In genomic region chr5:173020643-173021042, GRCh38 we compare ENCODE assay signal across 17 cellular contexts. TPM values are rescaled to one million over a fixed set of nuclear protein-coding genes. Genes with fewer than 3 reads are reported as not detected.
DNase-seq lines count a peak whose midpoint lies in the region; ATAC-seq and TF ChIP-seq lines count a peak whose summit lies in the region.
"Had no signal": no experiment of that assay in that cellular context is flagged by ENCODE, and none has a peak within 500 bp of the region (broad histone marks: within the 10 kb centered on the region; RNA-seq: fewer than 3 reads in every experiment).

No MANE protein-coding gene starts in this region.

- no peaks in the 10 kb centered on the region for H3K27me3 ChIP-seq in esophagus muscularis mucosa
- H3K27me3 ChIP-seq in layer of hippocampus (ENCODE audit: control insufficient read depth, insufficient read depth, low read length) = no peaks in the 10 kb centered on the region
- H3K27me3 ChIP-seq in skeletal muscle tissue (ENCODE audit: control insufficient read depth in 3 of 3, insufficient read depth in 3 of 3, low read length in 3 of 3) = no peaks in the 10 kb centered on the region
- H3K27me3 ChIP-seq: BLaER1, vagina had no signal

- ATAC-seq in activated CD8-positive, alpha-beta T cell treated with anti-CD3 and anti-CD28 coated beads, Interleukin-2, amount 10 ng/mL, durations not matched to agents 7 days and 5 days = no peak

- H3K9me3 ChIP-seq in esophagus muscularis mucosa = no peaks in the 10 kb centered on the region
- H3K9me3 ChIP-seq in skeletal muscle tissue (ENCODE audit: control insufficient read depth in 3 of 3, low read length in 3 of 3) = no peaks in the 10 kb centered on the region
- H3K9me3 ChIP-seq: BLaER1, prostate gland, vagina had no signal

- DNase-seq in amygdala (lab: John Stamatoyannopoulos, UW) = peak in 32 of 56 donors; percentile 5 to 75 (median 34)
- DNase-seq in esophagus muscularis mucosa (ENCODE audit: extremely low spot score) = peak; percentile 75
- DNase-seq in cerebellar nuclear complex (lab: John Stamatoyannopoulos, UW) = no peak
- no peak for DNase-seq in stimulated activated CD4-positive, alpha-beta T cell treated with anti-CD3 and anti-CD28 coated beads, Interleukin-4, amount 100 ng/mL, for 4 hours
- DNase-seq in OCI-M2 (lab: John Stamatoyannopoulos, UW; ENCODE audit: unreplicated experiment) = no peak
- no peak for DNase-seq in activated CD8-positive, alpha-beta T cell treated with anti-CD3 and anti-CD28 coated beads, Interleukin-2, amount 10 ng/mL, durations not matched to agents 7 days and 5 days
- DNase-seq: activated CD4-positive, alpha-beta memory T cell treated with anti-CD3 and anti-CD28 coated beads for 36 hours; activated naive CD4-positive, alpha-beta T cell; DMS79; NCI-H1930; T1000 had no signal

- peaks cover 12% of the 10 kb centered on the region for H3K4me1 Mint-ChIP-seq in activated CD8-positive, alpha-beta T cell treated with anti-CD3 and anti-CD28 coated beads, Interleukin-2, amount 10 ng/mL, durations not matched to agents 7 days and 5 days (ENCODE audit: low read depth)

- no peaks in the 10 kb centered on the region for H3K9me3 Mint-ChIP-seq in activated CD8-positive, alpha-beta T cell treated with anti-CD3 and anti-CD28 coated beads, Interleukin-2, amount 10 ng/mL, durations not matched to agents 7 days and 5 days (ENCODE audit: insufficient read depth)

- no peak overlapping the region for H3K4me3 Mint-ChIP-seq in activated CD8-positive, alpha-beta T cell treated with anti-CD3 and anti-CD28 coated beads, Interleukin-2, amount 10 ng/mL, durations not matched to agents 7 days and 5 days
- H3K4me3 Mint-ChIP-seq: activated CD4-positive, alpha-beta memory T cell treated with anti-CD3 and anti-CD28 coated beads for 36 hours; mesothelial cell of epicardium had no signal

- no peak for TF ChIP-seq POLR2A in esophagus muscularis mucosa (IDR thresholded peaks at IDR 0.05; ENCODE audit: low read depth)

- H3K27ac ChIP-seq in esophagus muscularis mucosa (replicated peaks in 1 of 4) = peak overlapping the region; percentile 42 to 66 (median 46)
- H3K27ac ChIP-seq in layer of hippocampus (ENCODE audit: low read depth, low read length) = peak overlapping the region; percentile 36
- H3K27ac ChIP-seq in skeletal muscle tissue (ENCODE audit: low read depth, low read length) = no peak overlapping the region
- H3K27ac ChIP-seq: BLaER1, vagina had no signal

- H3K4me3 ChIP-seq in esophagus muscularis mucosa (no peak overlapping the region), skeletal muscle tissue (ENCODE audit: low read length in 3 of 3) (no peak overlapping the region)
- H3K4me3 ChIP-seq: BLaER1, prostate gland, vagina had no signal

- intact Hi-C loops in esophagus muscularis mucosa (cut with DNase I) = no loop called here

- no peaks in the 10 kb centered on the region for H3K27me3 Mint-ChIP-seq in activated CD8-positive, alpha-beta T cell treated with anti-CD3 and anti-CD28 coated beads, Interleukin-2, amount 10 ng/mL, durations not matched to agents 7 days and 5 days (ENCODE audit: low read depth)
- H3K27me3 Mint-ChIP-seq: activated CD4-positive, alpha-beta memory T cell treated with anti-CD3 and anti-CD28 coated beads for 36 hours had no signal

- CTCF ChIA-PET in activated CD8-positive, alpha-beta T cell treated with anti-CD3 and anti-CD28 coated beads, Interleukin-2, amount 10 ng/mL, durations not matched to agents 7 days and 5 days (lab: Charles Lee) = no interaction called here

- no peak overlapping the region for H3K27ac Mint-ChIP-seq in activated CD8-positive, alpha-beta T cell treated with anti-CD3 and anti-CD28 coated beads, Interleukin-2, amount 10 ng/mL, durations not matched to agents 7 days and 5 days
- H3K27ac Mint-ChIP-seq: activated CD4-positive, alpha-beta memory T cell treated with anti-CD3 and anti-CD28 coated beads for 36 hours; mesothelial cell of epicardium had no signal

- H3K4me1 ChIP-seq in esophagus muscularis mucosa (peaks cover 28 to 52% (median 48%) of the 10 kb centered on the region in 4 donors), skeletal muscle tissue (ENCODE audit: control insufficient read depth in 3 of 3, insufficient read depth in 3 of 3, low read length in 3 of 3) (peaks cover 13 to 18% (median 14%) of the 10 kb centered on the region in 3 donors)
- H3K4me1 ChIP-seq: BLaER1 had no signal

- peaks cover 0 to 24% (median 16%) of the 10 kb centered on the region in 4 donors for H3K36me3 ChIP-seq in esophagus muscularis mucosa
- H3K36me3 ChIP-seq in skeletal muscle tissue (ENCODE audit: control insufficient read depth in 3 of 3, insufficient read depth in 3 of 3, low read length in 3 of 3) = peaks cover 0 to 7% (median 2%) of the 10 kb centered on the region in 3 donors
- H3K36me3 ChIP-seq: prostate gland had no signal

- WGBS in esophagus muscularis mucosa = 54% methylated on average over 9 of the region's 9 CpGs

- TF ChIP-seq EP300 in esophagus muscularis mucosa (IDR thresholded peaks at IDR 0.05) = no peak

- peaks cover 43% of the 10 kb centered on the region for H3K36me3 Mint-ChIP-seq in activated CD8-positive, alpha-beta T cell treated with anti-CD3 and anti-CD28 coated beads, Interleukin-2, amount 10 ng/mL, durations not matched to agents 7 days and 5 days (ENCODE audit: low read depth)

- POLR2A ChIA-PET in activated CD8-positive, alpha-beta T cell treated with anti-CD3 and anti-CD28 coated beads, Interleukin-2, amount 10 ng/mL, durations not matched to agents 7 days and 5 days (lab: Charles Lee) = interaction anchor here (0.9 kb wide), 1 partner anchor 61 kb away, joined by 4 read pairs; the partner anchor contains the start of gene RPL26L1

- H3K9ac ChIP-seq in skeletal muscle tissue (ENCODE audit: low read depth in 1 of 3, low read length in 3 of 3) = peak overlapping the region in 2 of 3 donors; percentile 18 to 33
- H3K9ac ChIP-seq: BLaER1 had no signal

- TF ChIP-seq CTCF in esophagus muscularis mucosa (IDR thresholded peaks at IDR 0.05) = no peak

RNA-seq across cellular contexts. Expression of gene CREBRF, which starts 35.5 kb away (rescaled TPM):
- 10 to 100 TPM; 37.8 to 76.5 (median 46.3) TPM for total RNA-seq in esophagus muscularis mucosa
- total RNA-seq in skeletal muscle tissue = 12.0 TPM
- 1 to 10 TPM; 8.7 to 10.0 TPM for total RNA-seq in activated CD8-positive, alpha-beta T cell treated with anti-CD3 and anti-CD28 coated beads, Interleukin-2, amount 10 ng/mL, durations not matched to agents 7 days and 5 days

RNA-seq across cellular contexts. Expression of gene ATP6V0E1, which starts 37.1 kb away (rescaled TPM):
- total RNA-seq in esophagus muscularis mucosa (100 to 1,000 TPM; 106 to 210 (median 133) TPM), skeletal muscle tissue (91.3 TPM)
- total RNA-seq in activated CD8-positive, alpha-beta T cell treated with anti-CD3 and anti-CD28 coated beads, Interleukin-2, amount 10 ng/mL, durations not matched to agents 7 days and 5 days = 100 to 1,000 TPM; 122 to 129 TPM

Comparison
In these comparisons a context has a peak if more than half of its experiments do, and no peak if none do; other contexts are left out.
1. DNase-seq: peak in amygdala (32 of 56) and esophagus muscularis mucosa (single experiment); none in cerebellar nuclear complex (0 of 2), stimulated activated CD4-positive, alpha-beta T cell treated with anti-CD3 and anti-CD28 coated beads, Interleukin-4, amount 100 ng/mL, for 4 hours (0 of 2), OCI-M2 (single experiment) and activated CD8-positive, alpha-beta T cell treated with anti-CD3 and anti-CD28 coated beads, Interleukin-2, amount 10 ng/mL, durations not matched to agents 7 days and 5 days (single experiment).